ENCODE assay signal across 2 cellular contexts in genomic region chr16:19882641-19883040, GRCh38.
TF ChIP-seq lines count a peak whose summit lies in the region.

No MANE protein-coding gene starts in this region.

TF ChIP-seq in HepG2, 621 proteins besides CTCF, POLR2A, EP300 and RAD21:
- no peak for TF ChIP-seq ZNF704 (CRISPR knock-in tag; IDR thresholded peaks at IDR 0.05; ENCODE audit: borderline replicate concordance)

TF ChIP-seq in neural cell, 6 proteins besides CTCF, POLR2A, EP300 and RAD21:
- no peak for TF ChIP-seq MXI1 (conservative IDR thresholded peaks at IDR 0.05; ENCODE audit: poor library complexity, severe bottlenecking)
- TF ChIP-seq POLR2AphosphoS5 (IDR thresholded peaks at IDR 0.05): peak; percentile 20
TF ChIP-seq in neural cell: peak in this region for 1.
